17 cellular contexts compared by ENCODE assay signal in genomic region chr11:102552020-102552419, GRCh38. TPM values are rescaled to one million over a fixed set of nuclear protein-coding genes. Genes with fewer than 3 reads are reported as not detected.
DNase-seq lines count a peak whose midpoint lies in the region; FAIRE-seq and TF ChIP-seq lines count a peak whose summit lies in the region.
"Had no signal": no experiment of that assay in that cellular context is flagged by ENCODE, and none has a peak within 500 bp of the region (broad histone marks: within the 10 kb centered on the region; RNA-seq: fewer than 3 reads in every experiment).

No MANE protein-coding gene starts in this region.

- no peak overlapping the region for H3K4me3 ChIP-seq in SU-DHL-6 (ENCODE audit: insufficient read depth, low read length, poor library complexity, severe bottlenecking)
- H3K4me3 ChIP-seq in keratinocyte (ENCODE audit: control insufficient read depth in 2 of 3, extremely low read depth in 1 of 3, insufficient read depth in 2 of 3, low read depth in 1 of 3, low read length in 3 of 3): no peak overlapping the region
- H3K4me3 ChIP-seq in suprapubic skin: no peak overlapping the region
- H3K4me3 ChIP-seq: GM23248 had no signal

- H4K20me1 ChIP-seq in SU-DHL-6 (ENCODE audit: low read depth, low read length) (no peaks in the 10 kb centered on the region), keratinocyte (ENCODE audit: control insufficient read depth, extremely low read depth, insufficient read depth, low read length) (no peaks in the 10 kb centered on the region)

- peaks cover 0 to 2% (median 0%) of the 10 kb centered on the region in 3 donors for H3K27me3 Mint-ChIP-seq in CD14-positive monocyte (ENCODE audit: low read depth in 3 of 3)
- H3K27me3 Mint-ChIP-seq in activated CD4-positive, alpha-beta memory T cell treated with anti-CD3 and anti-CD28 coated beads for 36 hours: peaks cover 3% of the 10 kb centered on the region
- H3K27me3 Mint-ChIP-seq: activated naive CD8-positive, alpha-beta T cell treated with anti-CD3 and anti-CD28 coated beads, Interleukin-2, amount 50 U/mL, for 24 hours had no signal

- no peaks in the 10 kb centered on the region for H3K9me3 Mint-ChIP-seq in CD14-positive monocyte
- no peaks in the 10 kb centered on the region for H3K9me3 Mint-ChIP-seq in activated CD4-positive, alpha-beta memory T cell treated with anti-CD3 and anti-CD28 coated beads for 36 hours
- H3K9me3 Mint-ChIP-seq: activated naive CD8-positive, alpha-beta T cell treated with anti-CD3 and anti-CD28 coated beads, Interleukin-2, amount 50 U/mL, for 24 hours; activated T-helper 1 cell treated with anti-CD3 and anti-CD28 coated beads, Interleukin-12 subunit alpha, Interleukin-12 subunit beta, Interleukin-2, Interleukin-4 antibody, amounts not matched to agents 30 ng/mL and 10 ng/mL and 1 ng/mL, durations not matched to agents 14 hours and 24 hours and 36 hours; T-helper 1 cell treated with Interleukin-12 subunit alpha and Interleukin-12 subunit beta and Interleukin-4 antibody, amounts not matched to agents 30 μg/mL and 1 μg/mL, for 36 hours had no signal

- TF ChIP-seq CTCF in SU-DHL-6 (IDR thresholded peaks at IDR 0.05; ENCODE audit: insufficient read depth, low read length, poor library complexity, severe bottlenecking) (no peak), keratinocyte (optimal IDR thresholded peaks at IDR 0.05 in 1 of 3, IDR thresholded peaks at IDR 0.05 in 1 of 3, conservative IDR thresholded peaks at IDR 0.05 in 1 of 3; ENCODE audit: extremely low read depth in 1 of 3, insufficient read depth in 2 of 3, low read length in 3 of 3) (no peak), suprapubic skin (IDR thresholded peaks at IDR 0.05) (no peak), CD14-positive monocyte (IDR thresholded peaks at IDR 0.05) (no peak)

- H3K4me2 ChIP-seq in SU-DHL-6 (ENCODE audit: low read depth, low read length, poor library complexity, severe bottlenecking) (peak overlapping the region; percentile 13), keratinocyte (ENCODE audit: control insufficient read depth, extremely low read depth, insufficient read depth, low read depth, low read length) (peak overlapping the region; percentile 1)

- H3K4me1 Mint-ChIP-seq in CD14-positive monocyte: peaks cover 4% of the 10 kb centered on the region
- no peaks in the 10 kb centered on the region for H3K4me1 Mint-ChIP-seq in activated CD4-positive, alpha-beta memory T cell treated with anti-CD3 and anti-CD28 coated beads for 36 hours (ENCODE audit: low read depth)

- dilution Hi-C loops in keratinocyte (cut with MboI; ENCODE audit: extremely low pct_ligation_motif_present, low sequenced_read_pairs): no loop called here

- POLR2A ChIA-PET in activated CD4-positive, alpha-beta memory T cell treated with anti-CD3 and anti-CD28 coated beads for 36 hours (lab: Charles Lee): no interaction called here

- DNase-seq in H4 (ENCODE audit: low spot score): peak; percentile 12
- DNase-seq in keratinocyte (ENCODE audit: low read depth, low spot score): no peak
- DNase-seq in suprapubic skin (ENCODE audit: low spot score in 2 of 2): no peak
- no peak for DNase-seq in stimulated activated CD4-positive, alpha-beta T cell treated with anti-CD3 and anti-CD28 coated beads, Interleukin-2, amount 100 ng/mL, for 48 hours
- DNase-seq in CD14-positive monocyte (ENCODE audit: low spot score): no peak
- DNase-seq in activated CD4-positive, alpha-beta memory T cell treated with anti-CD3 and anti-CD28 coated beads for 36 hours: no peak
- DNase-seq: activated naive CD8-positive, alpha-beta T cell treated with anti-CD3 and anti-CD28 coated beads, Interleukin-2, amount 50 U/mL, for 24 hours; GM23248; KBM-7; NCI-H1092 treated with DMSO at 0.1 percent for 48 hours; NCI-H2107; stimulated activated CD4-positive, alpha-beta T cell treated with anti-CD3 and anti-CD28 coated beads, Interleukin-15, amount 100 ng/mL, for 24 hours had no signal

- H3K9ac ChIP-seq in SU-DHL-6 (ENCODE audit: low read length) (no peak overlapping the region), keratinocyte (ENCODE audit: control insufficient read depth, extremely low read depth, insufficient read depth, low read length) (no peak overlapping the region)
- H3K9ac ChIP-seq: GM23248 had no signal

- peaks cover 22% of the 10 kb centered on the region for H3K4me1 ChIP-seq in keratinocyte (ENCODE audit: control insufficient read depth, extremely low read depth, insufficient read depth, low read length)
- H3K4me1 ChIP-seq in suprapubic skin: no peaks in the 10 kb centered on the region

- H3K79me2 ChIP-seq in SU-DHL-6 (ENCODE audit: insufficient read depth, low read length): no peaks in the 10 kb centered on the region
- no peaks in the 10 kb centered on the region for H3K79me2 ChIP-seq in keratinocyte (ENCODE audit: control insufficient read depth, insufficient read depth, low read length)

- H3K27me3 ChIP-seq in SU-DHL-6 (ENCODE audit: low read length) (no peaks in the 10 kb centered on the region), keratinocyte (ENCODE audit: control insufficient read depth, extremely low read depth, insufficient read depth, low read length) (no peaks in the 10 kb centered on the region), suprapubic skin (no peaks in the 10 kb centered on the region)

- H3K36me3 ChIP-seq in SU-DHL-6 (ENCODE audit: low read length): no peaks in the 10 kb centered on the region
- H3K36me3 ChIP-seq in keratinocyte (ENCODE audit: control insufficient read depth in 2 of 2, extremely low read depth in 1 of 2, insufficient read depth in 2 of 2, low read length in 2 of 2): no peaks in the 10 kb centered on the region
- H3K36me3 ChIP-seq in suprapubic skin: no peaks in the 10 kb centered on the region

- no peak overlapping the region for H3K27ac Mint-ChIP-seq in CD14-positive monocyte
- no peak overlapping the region for H3K27ac Mint-ChIP-seq in activated CD4-positive, alpha-beta memory T cell treated with anti-CD3 and anti-CD28 coated beads for 36 hours
- H3K27ac Mint-ChIP-seq: activated T-helper 1 cell treated with anti-CD3 and anti-CD28 coated beads, Interleukin-12 subunit alpha, Interleukin-12 subunit beta, Interleukin-2, Interleukin-4 antibody, amounts not matched to agents 30 ng/mL and 10 ng/mL and 1 ng/mL, durations not matched to agents 14 hours and 24 hours and 36 hours; T-helper 1 cell treated with Interleukin-12 subunit alpha and Interleukin-12 subunit beta and Interleukin-4 antibody, amounts not matched to agents 30 μg/mL and 1 μg/mL, for 36 hours had no signal

- WGBS in suprapubic skin: 76% methylated on average over 2 of the region's 2 CpGs

- intact Hi-C loops in CD14-positive monocyte (cut with micrococcal nuclease): no loop called here
- intact Hi-C loops in activated CD4-positive, alpha-beta memory T cell treated with anti-CD3 and anti-CD28 coated beads for 36 hours (cut with micrococcal nuclease): no loop called here

- H3K9me1 ChIP-seq in keratinocyte (ENCODE audit: control insufficient read depth, extremely low read depth, insufficient read depth, low read length): no peaks in the 10 kb centered on the region

- CTCF ChIA-PET in activated CD4-positive, alpha-beta memory T cell treated with anti-CD3 and anti-CD28 coated beads for 36 hours (lab: Charles Lee): interaction anchor here (1.1 to 2.7 kb wide), 3 partner anchors 61 to 210 kb away, joined by 4 to 8 read pairs (median 6); no protein-coding TSS in a partner anchor

- no peak overlapping the region for H3K27ac ChIP-seq in SU-DHL-6 (ENCODE audit: low read depth, low read length)
- peak overlapping the region; percentile 35 for H3K27ac ChIP-seq in keratinocyte (ENCODE audit: control insufficient read depth, insufficient read depth, low read length)
- H3K27ac ChIP-seq in suprapubic skin: peak overlapping the region; percentile 9
- H3K27ac ChIP-seq: GM23248 had no signal

- no peaks in the 10 kb centered on the region for H3K9me2 ChIP-seq in SU-DHL-6 (replicated peaks; ENCODE audit: insufficient read depth, low read length)

- no peak overlapping the region for H3K4me3 Mint-ChIP-seq in CD14-positive monocyte
- H3K4me3 Mint-ChIP-seq in activated CD4-positive, alpha-beta memory T cell treated with anti-CD3 and anti-CD28 coated beads for 36 hours: no peak overlapping the region
- H3K4me3 Mint-ChIP-seq: activated naive CD8-positive, alpha-beta T cell treated with anti-CD3 and anti-CD28 coated beads, Interleukin-2, amount 50 U/mL, for 24 hours; activated T-helper 1 cell treated with anti-CD3 and anti-CD28 coated beads, Interleukin-12 subunit alpha, Interleukin-12 subunit beta, Interleukin-2, Interleukin-4 antibody, amounts not matched to agents 30 ng/mL and 10 ng/mL and 1 ng/mL, durations not matched to agents 14 hours and 24 hours and 36 hours; T-helper 1 cell treated with Interleukin-12 subunit alpha and Interleukin-12 subunit beta and Interleukin-4 antibody, amounts not matched to agents 30 μg/mL and 1 μg/mL, for 36 hours had no signal

- H2AFZ ChIP-seq in SU-DHL-6 (ENCODE audit: low read depth, low read length, severe bottlenecking) (peak overlapping the region; percentile 52), keratinocyte (ENCODE audit: control insufficient read depth, low read length) (peak overlapping the region; percentile 53)
- H2AFZ ChIP-seq: GM23248 had no signal

- no peak for TF ChIP-seq POLR2A in suprapubic skin (IDR thresholded peaks at IDR 0.05)

- no peaks in the 10 kb centered on the region for H3K9me3 ChIP-seq in SU-DHL-6 (ENCODE audit: insufficient read depth, low read length)
- H3K9me3 ChIP-seq in keratinocyte (ENCODE audit: control insufficient read depth, low read depth, low read length): no peaks in the 10 kb centered on the region
- no peaks in the 10 kb centered on the region for H3K9me3 ChIP-seq in suprapubic skin

- no peak for TF ChIP-seq EP300 in suprapubic skin (IDR thresholded peaks at IDR 0.05)

- peak; percentile 32 for FAIRE-seq in keratinocyte (lab: Jason Lieb, UNC)
- FAIRE-seq: islet of Langerhans had no signal

- no peaks in the 10 kb centered on the region for H3K36me3 Mint-ChIP-seq in CD14-positive monocyte
- no peaks in the 10 kb centered on the region for H3K36me3 Mint-ChIP-seq in activated CD4-positive, alpha-beta memory T cell treated with anti-CD3 and anti-CD28 coated beads for 36 hours

- H3F3A ChIP-seq in SU-DHL-6 (ENCODE audit: insufficient read depth): peaks cover 3% of the 10 kb centered on the region

RNA-seq across cellular contexts. Expression of gene MMP7, which starts 21.5 kb away (rescaled TPM):
- 0.06 TPM in 1 of 2 replicates, not detected in the other for total RNA-seq in H4 (2014; rRNA removed; shearing (Covaris generic))
- polyA plus RNA-seq in keratinocyte: 0.61 to 2.2 TPM (median 0.81 TPM) in 3 replicates
- polyA plus RNA-seq in keratinocyte (2011; ENCODE audit: low read depth): not detected
- 0.56 and 1.4 TPM in 2 replicates for polyA plus RNA-seq in keratinocyte (2011; cell fraction: cytosol; rRNA removed)
- polyA plus RNA-seq in keratinocyte (2011; cell fraction: nucleus; rRNA removed): 2.1 and 2.8 TPM in 2 replicates
- 0.65 TPM in 1 of 2 replicates, not detected in the other for polyA plus RNA-seq in keratinocyte (2012; ENCODE audit: low replicate concordance)
- 1.1 TPM in 1 of 3 replicates, not detected in the others for polyA minus RNA-seq in keratinocyte
- not detected for polyA minus RNA-seq in keratinocyte (2011; cell fraction: cytosol; rRNA and poly(A)+ RNA removed)
- 0.53 and 1.6 TPM in 2 replicates for polyA minus RNA-seq in keratinocyte (2011; cell fraction: nucleus; rRNA and poly(A)+ RNA removed)
- 100 to 1,000 TPM in 1 of 4 donors, 10 to 100 TPM in 3; 29.9 to 155 (median 81.8) TPM for total RNA-seq in suprapubic skin
- polyA plus RNA-seq in CD14-positive monocyte: not detected
- total RNA-seq in activated CD4-positive, alpha-beta memory T cell treated with anti-CD3 and anti-CD28 coated beads for 36 hours: not detected
- total RNA-seq: activated T-helper 1 cell treated with anti-CD3 and anti-CD28 coated beads, Interleukin-12 subunit alpha, Interleukin-12 subunit beta, Interleukin-2, Interleukin-4 antibody, amounts not matched to agents 30 ng/mL and 10 ng/mL and 1 ng/mL, durations not matched to agents 14 hours and 24 hours and 36 hours; cardiac septum; GM23248 had no signal
- polyA plus RNA-seq: GM23248 had no signal

Comparison
In these comparisons a context has a peak if more than half of its experiments do, and no peak if none do; other contexts are left out.
1. RNA of gene MMP7, which starts 21.5 kb away (total RNA-seq): 29.9 to 155 TPM in suprapubic skin; 0.06 TPM in H4 and not detected in activated CD4-positive, alpha-beta memory T cell treated with anti-CD3 and anti-CD28 coated beads for 36 hours; every median in the first group is over 10 times any median in the second.